In genomic region chr20:53940883-53941546, GRCh38 we compare ENCODE assay signal across 8 cellular contexts.
DNase-seq lines count a peak whose midpoint lies in the region; ATAC-seq, FAIRE-seq and TF ChIP-seq lines count a peak whose summit lies in the region.

No MANE protein-coding gene starts in this region.

- H3K36me3 ChIP-seq in SK-N-SH (replicated peaks in 1 of 2; ENCODE audit: control insufficient read depth in 1 of 2, insufficient read depth in 2 of 2, low read length in 1 of 2): no peaks in the 10 kb centered on the region
- H3K36me3 ChIP-seq in heart left ventricle: no peaks in the 10 kb centered on the region

- H3K4me3 ChIP-seq in SK-N-SH (ENCODE audit: low read depth in 2 of 2, low read length in 1 of 2): no peak overlapping the region; a peak in 1 of 4 replicates
- H3K4me3 ChIP-seq in heart left ventricle: peak overlapping the region in 7 of 12 donors; percentile 13 to 31 (median 25)
- no peak overlapping the region for H3K4me3 ChIP-seq in skin epidermis

- no peak for TF ChIP-seq CTCF in SK-N-SH (IDR thresholded peaks at IDR 0.05)
- no peak for TF ChIP-seq CTCF in heart left ventricle (IDR thresholded peaks at IDR 0.05)

- peaks cover 13 to 35% of the 10 kb centered on the region in 2 experiments for H3K4me1 ChIP-seq in SK-N-SH (ENCODE audit: control insufficient read depth in 1 of 2, insufficient read depth in 2 of 2, low read depth in 1 of 2, low read length in 1 of 2)
- H3K4me1 ChIP-seq in heart left ventricle: peaks cover 0 to 64% (median 30%) of the 10 kb centered on the region in 12 donors

- DNase-seq in H54 (ENCODE audit: insufficient read length, low spot score) (peak; percentile 42), SK-N-SH (no peak), heart left ventricle (peak in 1 of 5 donors; percentile 52), SK-N-DZ (ENCODE audit: low spot score) (no peak), HUDEP-2 (lab: John Stamatoyannopoulos, UW; ENCODE audit: unreplicated experiment in 76 of 76) (no peak), NCI-H1105 treated with DMSO at 0.1 percent for 48 hours (lab: John Stamatoyannopoulos, UW) (no peak)

- no peak for TF ChIP-seq RAD21 in SK-N-SH (IDR thresholded peaks at IDR 0.05; ENCODE audit: low read length)

- intact Hi-C loops in heart left ventricle (cut with DNase I): loop anchor here in 8 of 10 donors (1.0 to 10.0 kb wide), 10 partner anchors 26 to 1626 kb away; no protein-coding TSS in a partner anchor

- CTCF ChIA-PET in SK-N-SH (lab: Yijun Ruan, JAX): interaction anchor here (0.7 to 4.9 kb wide), 4 partner anchors 25 to 361 kb away, joined by 3 to 46 read pairs (median 10); partner anchors contain the start of gene PFDN4

- H3F3A ChIP-seq in SK-N-SH (replicated peaks; ENCODE audit: insufficient read depth): peaks cover 28% of the 10 kb centered on the region

- peak overlapping the region; percentile 77 for H2AFZ ChIP-seq in SK-N-SH (ENCODE audit: low read depth)

- WGBS in SK-N-SH (ENCODE audit: low lambda C conversion rate): 64% methylated on average over 6 of the region's 6 CpGs
- 41 to 59% (median 47%) methylated on average over 6 of the region's 6 CpGs for WGBS in heart left ventricle, 4 donors

- FAIRE-seq in H54 (lab: Jason Lieb, UNC): no peak

- H3K27me3 ChIP-seq in SK-N-SH (ENCODE audit: insufficient read depth) (no peaks in the 10 kb centered on the region), heart left ventricle (no peaks in the 10 kb centered on the region)

- peak overlapping the region; percentile 81 for H3K9ac ChIP-seq in SK-N-SH

- ATAC-seq in heart left ventricle (peak in 2 of 4 donors; percentile 12 to 55), HG03442 (IDR thresholded peaks at IDR 0.05; ENCODE audit: unreplicated experiment) (no peak)

- H3K9me2 ChIP-seq in SK-N-SH: no peaks in the 10 kb centered on the region

- POLR2A ChIA-PET in SK-N-SH (lab: Yijun Ruan, JAX): interaction anchor here (0.5 to 0.7 kb wide), 2 partner anchors 163 to 347 kb away, joined by 3 to 4 read pairs; partner anchors contain the start of gene ZNF217

- H3K79me2 ChIP-seq in SK-N-SH (ENCODE audit: insufficient read depth): no peaks in the 10 kb centered on the region

- TF ChIP-seq POLR2A in H54 (IDR thresholded peaks at IDR 0.05; ENCODE audit: low read depth, low read length) (no peak), heart left ventricle (IDR thresholded peaks at IDR 0.05) (no peak)

- peak overlapping the region; percentile 48 to 93; a peak in 3 of 4 replicates for H3K27ac ChIP-seq in SK-N-SH (ENCODE audit: low read depth in 2 of 2, low read length in 1 of 2)
- H3K27ac ChIP-seq in heart left ventricle: peak overlapping the region in 11 of 12 donors; percentile 26 to 91 (median 76)
- H3K27ac ChIP-seq in skin epidermis: peak overlapping the region in 18 of 21 experiments; percentile 26 to 78 (median 64)

- H3K9me3 ChIP-seq in SK-N-SH (no peaks in the 10 kb centered on the region), heart left ventricle (no peaks in the 10 kb centered on the region)

- TF ChIP-seq EP300 in SK-N-SH (IDR thresholded peaks at IDR 0.05; ENCODE audit: borderline replicate concordance in 1 of 2, low read depth in 1 of 2, low read length in 1 of 2): peak in 1 of 2 experiments; percentile 52; a peak in 2 of 4 replicates

- H3K4me2 ChIP-seq in SK-N-SH: peak overlapping the region; percentile 64

- H4K20me1 ChIP-seq in SK-N-SH (ENCODE audit: insufficient read depth): no peaks in the 10 kb centered on the region

TF ChIP-seq in SK-N-SH, 30 proteins besides CTCF, POLR2A, EP300 and RAD21:
- TF ChIP-seq ZBTB33 (IDR thresholded peaks at IDR 0.05; ENCODE audit: borderline replicate concordance, low read depth): peak; percentile 64; the same call in 1 of the 2 replicates
- TF ChIP-seq MXI1 (IDR thresholded peaks at IDR 0.05; ENCODE audit: low read depth, low read length): no peak
- no peak for TF ChIP-seq GABPA (IDR thresholded peaks at IDR 0.05; ENCODE audit: low read depth)
- TF ChIP-seq FOSL2 (IDR thresholded peaks at IDR 0.05; ENCODE audit: borderline replicate concordance, low read depth): peak; percentile 72; the same call in 1 of the 2 replicates
- TF ChIP-seq TCF12 (IDR thresholded peaks at IDR 0.05): peak; percentile 64
- TF ChIP-seq, protein P1, sequence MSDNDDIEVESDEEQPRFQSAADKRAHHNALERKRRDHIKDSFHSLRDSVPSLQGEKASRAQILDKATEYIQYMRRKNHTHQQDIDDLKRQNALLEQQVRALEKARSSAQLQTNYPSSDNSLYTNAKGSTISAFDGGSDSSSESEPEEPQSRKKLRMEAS (IDR thresholded peaks at IDR 0.05; ENCODE audit: low read depth): 0 out of 2 replicates have a peak, but pooled peaks have one; percentile 35
- TF ChIP-seq RCOR1 (IDR thresholded peaks at IDR 0.05; ENCODE audit: low read length): no peak
- TF ChIP-seq YY1 (IDR thresholded peaks at IDR 0.05; ENCODE audit: low read depth): peak; percentile 85
- TF ChIP-seq JUND (IDR thresholded peaks at IDR 0.05): peak; percentile 66
- TF ChIP-seq ELF1 (IDR thresholded peaks at IDR 0.05): no peak
- TF ChIP-seq PBX3 (IDR thresholded peaks at IDR 0.05): peak; percentile 72
- TF ChIP-seq TEAD4 (IDR thresholded peaks at IDR 0.05; ENCODE audit: borderline replicate concordance, insufficient read depth): 0 out of 2 replicates have a peak, but pooled peaks have one; percentile 35

Comparison
In these comparisons a context has a peak if more than half of its experiments do, and no peak if none do; other contexts are left out.
1. H3K4me3 ChIP-seq: peak in heart left ventricle (7 of 12); none in SK-N-SH (0 of 2) and skin epidermis (0 of 7).
2. Peak in every context shown above with its lines, with median percentiles within 50 percentile points of each other: H3K27ac ChIP-seq.